Comparison of ENCODE assay signal across 21 cellular contexts in the genomic region with DNA sequence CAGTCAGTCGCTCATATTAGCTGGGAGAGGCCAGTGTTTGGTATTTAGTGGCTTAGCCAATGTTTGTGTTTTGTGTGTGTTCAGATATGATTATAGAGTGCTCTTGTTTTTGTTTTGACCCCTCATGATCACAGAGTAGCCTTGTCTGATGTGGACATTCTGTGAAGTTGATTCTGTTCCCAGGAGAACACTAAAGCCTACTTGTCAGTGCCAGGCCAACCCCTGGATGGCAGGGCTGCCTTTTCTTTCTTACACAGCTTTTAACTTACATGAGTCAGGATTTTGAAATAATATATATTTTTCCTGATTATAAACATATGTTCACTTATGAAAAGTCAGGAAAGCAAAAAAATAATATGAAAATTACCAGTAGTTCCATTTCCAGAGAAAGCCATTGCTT. TPM values are rescaled to one million over a fixed set of nuclear protein-coding genes. Genes with fewer than 3 reads are reported as not detected.
DNase-seq lines count a peak whose midpoint lies in the region; ATAC-seq and TF ChIP-seq lines count a peak whose summit lies in the region.
"Had no signal": no experiment of that assay in that cellular context is flagged by ENCODE, and none has a peak within 500 bp of the region (broad histone marks: within the 10 kb centered on the region; RNA-seq: fewer than 3 reads in every experiment).

No MANE protein-coding gene starts in this region.

- no peak for ATAC-seq in activated CD4-positive, CD25-positive, alpha-beta regulatory T cell treated with anti-CD3 and anti-CD28 coated beads, Interleukin-2, amount 50 U/mL, for 24 hours
- ATAC-seq in HG02678 (IDR thresholded peaks at IDR 0.05; ENCODE audit: unreplicated experiment) (no peak), WTC11 (no peak)

- H3K9me2 ChIP-seq in SK-N-SH: no peaks in the 10 kb centered on the region

- no peak for TF ChIP-seq EP300 in SK-N-SH (IDR thresholded peaks at IDR 0.05; ENCODE audit: borderline replicate concordance in 1 of 2, low read depth in 1 of 2, low read length in 1 of 2)

- POLR2A ChIA-PET in SK-N-SH (lab: Yijun Ruan, JAX): no interaction called here
- POLR2A ChIA-PET in WTC11 (lab: Charles Lee): no interaction called here

- H3K36me3 Mint-ChIP-seq in WTC11: no peaks in the 10 kb centered on the region

- H3K9ac ChIP-seq in adipocyte (ENCODE audit: low read length) (peak overlapping the region; percentile 5), SK-N-SH (no peak overlapping the region)

- H3F3A ChIP-seq in SK-N-SH (replicated peaks; ENCODE audit: insufficient read depth): no peaks in the 10 kb centered on the region

- WGBS in SK-N-SH (ENCODE audit: low lambda C conversion rate): 43% methylated on average over 1 of the region's 1 CpG

- H3K4me1 ChIP-seq in adipocyte (ENCODE audit: control insufficient read depth, insufficient read depth, low read length) (peaks cover 21% of the 10 kb centered on the region), osteoblast (ENCODE audit: insufficient read depth, low read length) (no peaks in the 10 kb centered on the region), SK-N-SH (ENCODE audit: control insufficient read depth in 1 of 2, insufficient read depth in 2 of 2, low read depth in 1 of 2, low read length in 1 of 2) (peaks cover 0 to 5% of the 10 kb centered on the region in 2 experiments; a peak in 2 of 4 replicates)

- H3K27ac Mint-ChIP-seq in WTC11: no peak overlapping the region

- H4K20me1 ChIP-seq in osteoblast (ENCODE audit: insufficient read depth, low read length) (no peaks in the 10 kb centered on the region), SK-N-SH (ENCODE audit: insufficient read depth) (no peaks in the 10 kb centered on the region)

- H3K27me3 ChIP-seq in adipocyte (replicated peaks; ENCODE audit: control insufficient read depth, insufficient read depth, low read length): no peaks in the 10 kb centered on the region
- peaks cover 7% of the 10 kb centered on the region for H3K27me3 ChIP-seq in osteoblast (ENCODE audit: insufficient read depth, low read length)
- 0 out of 2 replicates have a peak, but pooled peaks cover 7% of the 10 kb centered on the region for H3K27me3 ChIP-seq in SK-N-SH (ENCODE audit: insufficient read depth)
- H3K27me3 ChIP-seq: MG63 had no signal

- no peak overlapping the region for H3K4me2 ChIP-seq in osteoblast (ENCODE audit: insufficient read depth, low read length)
- no peak overlapping the region for H3K4me2 ChIP-seq in SK-N-SH

- TF ChIP-seq CTCF in AG09319 (IDR thresholded peaks at IDR 0.05; ENCODE audit: low read depth, low read length): peak; percentile 31
- peak; percentile 10 for TF ChIP-seq CTCF in osteoblast (IDR thresholded peaks at IDR 0.05; ENCODE audit: extremely low read depth, low read depth, low read length)
- no peak for TF ChIP-seq CTCF in SK-N-SH (IDR thresholded peaks at IDR 0.05)
- TF ChIP-seq CTCF in WTC11 (IDR thresholded peaks at IDR 0.05): no peak

- no peaks in the 10 kb centered on the region for H3K27me3 Mint-ChIP-seq in WTC11 (ENCODE audit: low read depth)

- no peaks in the 10 kb centered on the region for H3K9me3 ChIP-seq in adipocyte (ENCODE audit: control insufficient read depth, low read length)
- H3K9me3 ChIP-seq in osteoblast (ENCODE audit: low read depth, low read length): no peaks in the 10 kb centered on the region
- no peaks in the 10 kb centered on the region for H3K9me3 ChIP-seq in SK-N-SH
- H3K9me3 ChIP-seq: MG63 had no signal

- H2AFZ ChIP-seq in osteoblast (ENCODE audit: low read length): no peak overlapping the region
- H2AFZ ChIP-seq in SK-N-SH (ENCODE audit: low read depth): no peak overlapping the region

- H3K4me1 Mint-ChIP-seq in WTC11: no peaks in the 10 kb centered on the region

- peaks cover 3% of the 10 kb centered on the region; the same call in 1 of the 2 replicates for H3K9me3 Mint-ChIP-seq in WTC11

- CTCF ChIA-PET in SK-N-SH (lab: Yijun Ruan, JAX): interaction anchor here (2.9 to 17.5 kb wide), 2 partner anchors 10 to 120 kb away, joined by 12 to 395 read pairs; no protein-coding TSS in a partner anchor
- CTCF ChIA-PET in WTC11 (lab: Charles Lee): interaction anchor here (0.7 kb wide), 1 partner anchor 10 kb away, joined by 3 read pairs; no protein-coding TSS in a partner anchor

- DNase-seq in AG09319 (ENCODE audit: extremely low read depth, low read depth): no peak
- DNase-seq in adipocyte (ENCODE audit: low read depth): peak; percentile 93
- DNase-seq in fibroblast of peridontal ligament (ENCODE audit: extremely low read depth): peak; percentile 80
- no peak for DNase-seq in osteoblast (ENCODE audit: insufficient read length, low spot score, missing footprints)
- no peak for DNase-seq in SK-N-SH
- DNase-seq in WTC11 (ENCODE audit: low spot score): no peak
- DNase-seq: GF-D8, Karpas-422, MG63, NCI-H1092, NCI-H146, NCI-H524, SHP77 treated with DMSO at 0.1 percent for 48 hours had no signal

- no peak for TF ChIP-seq RAD21 in SK-N-SH (IDR thresholded peaks at IDR 0.05; ENCODE audit: low read length)

- no peak overlapping the region for H3K4me3 Mint-ChIP-seq in WTC11

- H3K79me2 ChIP-seq in osteoblast (ENCODE audit: insufficient read depth, low read length): no peaks in the 10 kb centered on the region
- H3K79me2 ChIP-seq in SK-N-SH (ENCODE audit: insufficient read depth): no peaks in the 10 kb centered on the region

- H3K27ac ChIP-seq in osteoblast (ENCODE audit: low read depth, low read length): no peak overlapping the region
- H3K27ac ChIP-seq in SK-N-SH (ENCODE audit: low read depth in 2 of 2, low read length in 1 of 2): no peak overlapping the region
- H3K27ac ChIP-seq: C4-2B had no signal

- H3K4me3 ChIP-seq in adipocyte (ENCODE audit: low read length) (no peak overlapping the region), osteoblast (ENCODE audit: insufficient read depth, low read length) (no peak overlapping the region), SK-N-SH (ENCODE audit: low read depth in 2 of 2, low read length in 1 of 2) (no peak overlapping the region)
- H3K4me3 ChIP-seq: MG63 had no signal

- no peaks in the 10 kb centered on the region for H3K36me3 ChIP-seq in adipocyte (ENCODE audit: control insufficient read depth, insufficient read depth, low read length, severe bottlenecking)
- H3K36me3 ChIP-seq in osteoblast (ENCODE audit: insufficient read depth, low read length): no peaks in the 10 kb centered on the region
- H3K36me3 ChIP-seq in SK-N-SH (replicated peaks in 1 of 2; ENCODE audit: control insufficient read depth in 1 of 2, insufficient read depth in 2 of 2, low read length in 1 of 2): no peaks in the 10 kb centered on the region
- H3K36me3 ChIP-seq: MG63 had no signal

TF ChIP-seq in SK-N-SH, 30 proteins besides CTCF, POLR2A, EP300 and RAD21 (continues in another document):
- TF ChIP-seq POLR2AphosphoS5 (IDR thresholded peaks at IDR 0.05; ENCODE audit: low read depth, low read length) (no peak), MXI1 (IDR thresholded peaks at IDR 0.05; ENCODE audit: low read depth, low read length) (no peak), GABPA (IDR thresholded peaks at IDR 0.05; ENCODE audit: low read depth) (no peak), CHD2 (IDR thresholded peaks at IDR 0.05; ENCODE audit: low read length, partially characterized antibody) (no peak), NRF1 (IDR thresholded peaks at IDR 0.05; ENCODE audit: low read depth, low read length) (no peak)
- TF ChIP-seq, protein P1, sequence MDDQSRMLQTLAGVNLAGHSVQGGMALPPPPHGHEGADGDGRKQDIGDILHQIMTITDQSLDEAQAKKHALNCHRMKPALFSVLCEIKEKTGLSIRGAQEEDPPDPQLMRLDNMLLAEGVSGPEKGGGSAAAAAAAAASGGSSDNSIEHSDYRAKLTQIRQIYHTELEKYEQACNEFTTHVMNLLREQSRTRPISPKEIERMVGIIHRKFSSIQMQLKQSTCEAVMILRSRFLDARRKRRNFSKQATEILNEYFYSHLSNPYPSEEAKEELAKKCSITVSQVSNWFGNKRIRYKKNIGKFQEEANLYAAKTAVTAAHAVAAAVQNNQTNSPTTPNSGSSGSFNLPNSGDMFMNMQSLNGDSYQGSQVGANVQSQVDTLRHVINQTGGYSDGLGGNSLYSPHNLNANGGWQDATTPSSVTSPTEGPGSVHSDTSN (IDR thresholded peaks at IDR 0.05): no peak

TF ChIP-seq in WTC11, 78 proteins besides CTCF, POLR2A, EP300 and RAD21 (continues in another document):
- TF ChIP-seq, protein P2, sequence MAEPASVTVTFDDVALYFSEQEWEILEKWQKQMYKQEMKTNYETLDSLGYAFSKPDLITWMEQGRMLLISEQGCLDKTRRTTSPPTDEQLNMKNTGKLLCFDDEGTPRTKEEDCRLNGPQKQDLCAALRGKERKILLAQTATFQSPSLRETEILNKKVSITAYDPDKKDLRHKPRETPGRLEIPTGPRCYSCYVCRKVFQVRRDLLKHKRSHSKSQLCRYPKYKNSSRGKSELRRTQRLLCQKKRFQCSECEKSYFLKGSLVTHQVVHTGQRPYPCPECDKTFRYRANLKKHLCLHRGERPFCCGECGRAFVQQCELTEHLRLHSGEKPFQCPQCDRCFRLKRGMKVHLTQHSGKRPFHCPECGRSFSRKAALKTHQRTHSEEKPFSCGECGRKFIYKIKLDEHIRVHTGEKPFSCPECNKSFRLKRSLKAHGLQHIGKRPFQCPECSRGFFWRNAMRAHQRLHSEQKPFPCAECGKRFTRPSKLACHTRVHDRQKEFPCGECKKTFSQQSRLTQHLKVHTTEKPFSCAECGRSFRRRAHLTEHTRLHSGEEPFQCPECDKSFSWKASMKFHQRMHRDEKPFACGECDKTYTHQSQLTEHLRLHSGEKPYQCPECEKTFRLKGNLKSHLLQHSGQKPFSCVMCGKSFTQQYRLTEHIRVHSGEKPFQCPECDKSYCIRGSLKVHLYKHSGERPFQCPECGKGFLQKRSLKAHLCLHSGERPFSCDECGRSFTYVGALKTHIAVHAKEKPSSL (CRISPR knock-in tag; conservative IDR thresholded peaks at IDR 0.05): no peak
- TF ChIP-seq ELF4 (CRISPR knock-in tag; IDR thresholded peaks at IDR 0.05; ENCODE audit: low read depth) (no peak), ZNF121 (CRISPR knock-in tag; IDR thresholded peaks at IDR 0.05) (no peak)

RNA-seq across cellular contexts. Expression of gene CFAP161, which starts 11.9 kb away (rescaled TPM):
- total RNA-seq in osteoblast (under 0.01 and 0.88 TPM in 2 replicates), WTC11 (2021) (not detected in 3 replicates)
- 0.03 TPM in 1 of 2 replicates, not detected in the other for polyA plus RNA-seq in SK-N-SH (2012; rRNA removed)
- polyA plus RNA-seq in SK-N-SH (2012; cell fraction: cytosol; rRNA removed): not detected in 2 replicates
- polyA plus RNA-seq in SK-N-SH (2012; cell fraction: nucleus; rRNA removed): 0.12 TPM in 1 of 2 replicates, not detected in the other
- total RNA-seq: A172, H1, OCI-LY7 had no signal

RNA-seq across cellular contexts. Expression of gene IL16, which starts 50.7 kb away (rescaled TPM):
- total RNA-seq in osteoblast (6.5 and 7.1 TPM in 2 replicates), WTC11 (2021) (0.41 to 0.61 TPM (median 0.46 TPM) in 3 replicates)
- polyA plus RNA-seq in SK-N-SH (2012; rRNA removed): 0.10 TPM in 1 of 2 replicates, not detected in the other
- not detected in 2 replicates for polyA plus RNA-seq in SK-N-SH (2012; cell fraction: cytosol; rRNA removed)
- not detected in 2 replicates for polyA plus RNA-seq in SK-N-SH (2012; cell fraction: nucleus; rRNA removed)
- total RNA-seq: A172, Daoy, HT-29 had no signal

Comparison
In these comparisons a context has a peak if more than half of its experiments do, and no peak if none do; other contexts are left out.
1. DNase-seq: peak in adipocyte (single experiment) and fibroblast of peridontal ligament (single experiment); none in AG09319 (single experiment), osteoblast (single experiment), SK-N-SH (single experiment) and WTC11 (single experiment).
2. CTCF ChIP-seq: peak in AG09319 (single experiment) and osteoblast (single experiment); none in SK-N-SH (single experiment) and WTC11 (single experiment).